ENCODE assay signal across 1 cellular context in genomic region chr2:28390241-28390856, GRCh38.
TF ChIP-seq lines count a peak whose summit lies in the region.

No MANE protein-coding gene starts in this region.

TF ChIP-seq in HepG2, 621 proteins besides CTCF, POLR2A, EP300 and RAD21 (continued from another document and continues in another):
- peak; percentile 92 for TF ChIP-seq ZNF800 (CRISPR knock-in tag; IDR thresholded peaks at IDR 0.05)
- peak; percentile 23 for TF ChIP-seq YY1 (IDR thresholded peaks at IDR 0.05; ENCODE audit: insufficient read depth, insufficient replicate concordance, low read depth, low read length)
- peak; percentile 32; the same call in 1 of the 2 replicates for TF ChIP-seq SMAD3 (CRISPR knock-in tag; IDR thresholded peaks at IDR 0.05)
- no peak for TF ChIP-seq ISL2 (CRISPR knock-in tag; IDR thresholded peaks at IDR 0.05)
- TF ChIP-seq ZFP82 (CRISPR knock-in tag; IDR thresholded peaks at IDR 0.05; ENCODE audit: borderline replicate concordance) = no peak
- peak; percentile 77 for TF ChIP-seq KDM2A (CRISPR knock-in tag; IDR thresholded peaks at IDR 0.05; ENCODE audit: borderline replicate concordance, low read depth)
- TF ChIP-seq ZBTB26 (CRISPR knock-in tag; IDR thresholded peaks at IDR 0.05; ENCODE audit: borderline replicate concordance) = no peak
- TF ChIP-seq ZBTB7B (CRISPR knock-in tag; IDR thresholded peaks at IDR 0.05) = no peak
- peak; percentile 64 for TF ChIP-seq ZFX (CRISPR knock-in tag; IDR thresholded peaks at IDR 0.05; ENCODE audit: low read depth)
- TF ChIP-seq GATAD2A (CRISPR knock-in tag; IDR thresholded peaks at IDR 0.05) = 0 out of 2 replicates have a peak, but pooled peaks have one; percentile 25
- TF ChIP-seq THYN1 (CRISPR knock-in tag; IDR thresholded peaks at IDR 0.05; ENCODE audit: borderline replicate concordance, low read depth) = no peak
- TF ChIP-seq ZNF883 (CRISPR knock-in tag; IDR thresholded peaks at IDR 0.05; ENCODE audit: not compliant biosample characterization) = no peak
- TF ChIP-seq TRIM24 (CRISPR knock-in tag; IDR thresholded peaks at IDR 0.05) = no peak
- no peak for TF ChIP-seq ZNF138 (CRISPR knock-in tag; IDR thresholded peaks at IDR 0.05; ENCODE audit: low read depth)
- no peak for TF ChIP-seq ZNF670 (CRISPR knock-in tag; IDR thresholded peaks at IDR 0.05; ENCODE audit: borderline replicate concordance)
- TF ChIP-seq ZNF878 (CRISPR knock-in tag; IDR thresholded peaks at IDR 0.05) = no peak
- peak; percentile 8; the same call in 1 of the 2 replicates for TF ChIP-seq ZNF451 (CRISPR knock-in tag; IDR thresholded peaks at IDR 0.05)
- TF ChIP-seq KMT2B (CRISPR knock-in tag; IDR thresholded peaks at IDR 0.05) = no peak; the same call in 1 of the 2 replicates
- TF ChIP-seq SMC3 (IDR thresholded peaks at IDR 0.05; ENCODE audit: low read length) = no peak
- TF ChIP-seq ZSCAN20 (CRISPR knock-in tag; IDR thresholded peaks at IDR 0.05; ENCODE audit: borderline replicate concordance) = no peak
- no peak for TF ChIP-seq ZNF761 (CRISPR knock-in tag; conservative IDR thresholded peaks at IDR 0.05)
- TF ChIP-seq ESRRA (CRISPR knock-in tag; IDR thresholded peaks at IDR 0.05; ENCODE audit: low read depth) = peak; percentile 26; the same call in 1 of the 2 replicates
- no peak for TF ChIP-seq NFE2L2 (IDR thresholded peaks at IDR 0.05; ENCODE audit: low read length)
- no peak; the same call in 1 of the 2 replicates for TF ChIP-seq HOXA3 (CRISPR knock-in tag; IDR thresholded peaks at IDR 0.05)
- peak; percentile 41 for TF ChIP-seq KAT8 (CRISPR knock-in tag; IDR thresholded peaks at IDR 0.05)
- TF ChIP-seq RARG (CRISPR knock-in tag; IDR thresholded peaks at IDR 0.05; ENCODE audit: low read depth) = no peak
- TF ChIP-seq BCL6 (CRISPR knock-in tag; IDR thresholded peaks at IDR 0.05) = peak; percentile 29; the same call in 1 of the 2 replicates
- TF ChIP-seq ZBTB20 (CRISPR knock-in tag; IDR thresholded peaks at IDR 0.05; ENCODE audit: borderline replicate concordance, low read depth) = no peak
- TF ChIP-seq FOSL2 (CRISPR knock-in tag; IDR thresholded peaks at IDR 0.05) = no peak; the same call in 1 of the 2 replicates
- TF ChIP-seq SAP130 (CRISPR knock-in tag; IDR thresholded peaks at IDR 0.05; ENCODE audit: low read depth) = peak; percentile 72
- TF ChIP-seq PAWR (CRISPR knock-in tag; IDR thresholded peaks at IDR 0.05; ENCODE audit: borderline replicate concordance) = no peak
- peak; percentile 26; the same call in 1 of the 2 replicates for TF ChIP-seq CBX5 (CRISPR knock-in tag; IDR thresholded peaks at IDR 0.05; ENCODE audit: borderline replicate concordance)
- TF ChIP-seq REXO4 (CRISPR knock-in tag; IDR thresholded peaks at IDR 0.05; ENCODE audit: borderline replicate concordance) = peak; percentile 25; the same call in 1 of the 2 replicates
- no peak for TF ChIP-seq ZNF720 (CRISPR knock-in tag; IDR thresholded peaks at IDR 0.05)
- TF ChIP-seq NR2F6 (IDR thresholded peaks at IDR 0.05) = no peak
- no peak for TF ChIP-seq NR2F6 (CRISPR knock-in tag; IDR thresholded peaks at IDR 0.05)
- no peak for TF ChIP-seq SYNCRIP (IDR thresholded peaks at IDR 0.05; ENCODE audit: insufficient read depth, low read depth, low read length)
- no peak for TF ChIP-seq ATF7 (IDR thresholded peaks at IDR 0.05)
- TF ChIP-seq ATF7 (CRISPR knock-in tag; IDR thresholded peaks at IDR 0.05) = no peak
- no peak for TF ChIP-seq ZKSCAN1 (IDR thresholded peaks at IDR 0.05; ENCODE audit: low read length)
- TF ChIP-seq ZNF784 (CRISPR knock-in tag; IDR thresholded peaks at IDR 0.05; ENCODE audit: borderline replicate concordance) = 0 out of 2 replicates have a peak, but pooled peaks have one; percentile 38
- TF ChIP-seq ZNF577 (CRISPR knock-in tag; IDR thresholded peaks at IDR 0.05; ENCODE audit: borderline replicate concordance, low read depth) = no peak
- no peak; the same call in 1 of the 2 replicates for TF ChIP-seq POGK (CRISPR knock-in tag; conservative IDR thresholded peaks at IDR 0.05)
- peak; percentile 24; the same call in 1 of the 2 replicates for TF ChIP-seq BATF2 (CRISPR knock-in tag; IDR thresholded peaks at IDR 0.05)
- no peak for TF ChIP-seq ZNF354B (CRISPR knock-in tag; IDR thresholded peaks at IDR 0.05)
- no peak for TF ChIP-seq ZNF260 (CRISPR knock-in tag; IDR thresholded peaks at IDR 0.05; ENCODE audit: borderline replicate concordance, low read depth)
- TF ChIP-seq ZKSCAN5 (CRISPR knock-in tag; IDR thresholded peaks at IDR 0.05) = no peak
- no peak; the same call in 1 of the 2 replicates for TF ChIP-seq ZFP91 (CRISPR knock-in tag; IDR thresholded peaks at IDR 0.05; ENCODE audit: borderline replicate concordance)
- TF ChIP-seq ZNF280B (CRISPR knock-in tag; IDR thresholded peaks at IDR 0.05; ENCODE audit: borderline replicate concordance) = no peak
- TF ChIP-seq ZNF772 (CRISPR knock-in tag; IDR thresholded peaks at IDR 0.05) = no peak
- no peak for TF ChIP-seq ZNF580 (CRISPR knock-in tag; IDR thresholded peaks at IDR 0.05; ENCODE audit: borderline replicate concordance, low read depth)
- TF ChIP-seq ZNF652 (CRISPR knock-in tag; IDR thresholded peaks at IDR 0.05; ENCODE audit: borderline replicate concordance, low read depth) = no peak
- peak; percentile 60; the same call in 1 of the 2 replicates for TF ChIP-seq HDAC1 (CRISPR knock-in tag; IDR thresholded peaks at IDR 0.05)
- no peak for TF ChIP-seq ZNF263 (CRISPR knock-in tag; IDR thresholded peaks at IDR 0.05)
- TF ChIP-seq NFAT5 (CRISPR knock-in tag; IDR thresholded peaks at IDR 0.05) = no peak; the same call in 1 of the 2 replicates
- TF ChIP-seq ZNF766 (CRISPR knock-in tag; IDR thresholded peaks at IDR 0.05; ENCODE audit: borderline replicate concordance) = no peak
- no peak for TF ChIP-seq MBNL3 (CRISPR knock-in tag; conservative IDR thresholded peaks at IDR 0.05)
- no peak for TF ChIP-seq ZNF256 (CRISPR knock-in tag; conservative IDR thresholded peaks at IDR 0.05)
- TF ChIP-seq FOXK2 (IDR thresholded peaks at IDR 0.05) = no peak
- no peak for TF ChIP-seq ARID2 (CRISPR knock-in tag; IDR thresholded peaks at IDR 0.05; ENCODE audit: borderline replicate concordance)
- TF ChIP-seq HDAC2 (CRISPR knock-in tag; IDR thresholded peaks at IDR 0.05) = no peak
- TF ChIP-seq KLF13 (CRISPR knock-in tag; IDR thresholded peaks at IDR 0.05) = no peak
